ENCODE assay signal across 1 cellular context in the genomic region with DNA sequence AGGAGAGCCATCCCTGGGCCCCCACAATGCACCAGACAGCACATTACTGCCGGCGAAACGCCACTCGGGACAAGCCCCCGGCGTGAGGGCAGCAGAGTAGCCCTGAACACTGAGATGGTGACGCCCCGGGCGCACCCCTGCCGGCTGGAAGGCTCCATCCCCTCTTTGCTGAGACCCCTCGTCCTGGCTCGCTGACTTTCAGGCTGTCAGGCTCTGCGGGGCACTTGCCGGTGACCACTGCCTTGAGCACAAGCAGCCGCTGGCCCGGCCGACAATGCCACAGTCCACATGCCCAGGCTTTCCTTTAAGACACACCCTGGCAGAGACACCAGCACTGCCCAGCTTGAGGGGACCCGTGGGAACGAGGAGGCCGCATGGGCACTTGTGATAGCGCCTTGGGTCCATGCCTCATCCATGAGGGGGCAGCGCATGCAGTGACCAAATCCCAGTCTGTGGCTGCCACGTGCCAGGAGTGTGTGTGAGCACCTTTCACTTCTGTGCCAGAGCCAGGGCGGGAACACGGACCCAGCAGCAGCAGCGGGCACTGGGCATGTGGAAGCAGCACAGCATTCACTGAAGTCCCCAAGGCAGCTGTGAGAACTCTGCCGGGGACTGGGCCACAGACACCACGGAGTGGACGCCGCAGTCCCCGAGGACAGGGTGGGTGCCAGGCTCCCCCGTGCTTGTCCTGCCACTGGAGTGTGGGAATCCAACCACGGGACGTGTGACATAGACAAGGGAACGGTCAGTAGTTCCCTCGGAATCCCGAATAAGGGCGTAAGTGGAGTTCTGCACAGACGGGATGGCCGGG.
TF ChIP-seq lines count a peak whose summit lies in the region.

No MANE protein-coding gene starts in this region.

TF ChIP-seq in HCT116, 20 proteins besides CTCF, POLR2A, EP300 and RAD21 (continued from another document):
- no peak for TF ChIP-seq SRF (IDR thresholded peaks at IDR 0.05; ENCODE audit: low read depth)
- TF ChIP-seq ZFX (IDR thresholded peaks at IDR 0.05) = no peak
- TF ChIP-seq EZH2phosphoT487 (IDR thresholded peaks at IDR 0.05; ENCODE audit: borderline replicate concordance) = no peak
- no peak for TF ChIP-seq SIN3A (IDR thresholded peaks at IDR 0.05; ENCODE audit: low read depth)
- TF ChIP-seq POLR2AphosphoS5 (IDR thresholded peaks at IDR 0.05; ENCODE audit: low read depth, low read length) = no peak
